In genomic region chr1:97553975-97554374, GRCh38 we compare ENCODE assay signal across 24 cellular contexts.
DNase-seq lines count a peak whose midpoint lies in the region; ATAC-seq and TF ChIP-seq lines count a peak whose summit lies in the region.
"Had no signal": no experiment of that assay in that cellular context is flagged by ENCODE, and none has a peak within 500 bp of the region (broad histone marks: within the 10 kb centered on the region; RNA-seq: fewer than 3 reads in every experiment).

No MANE protein-coding gene starts in this region.

- 79 to 92% methylated on average over 2 of the region's 2 CpGs for WGBS in upper lobe of left lung, 2 donors

- H3K36me3 ChIP-seq in BE2C: peaks cover 3% of the 10 kb centered on the region; the same call in 1 of the 2 replicates
- H3K36me3 ChIP-seq in neural cell (ENCODE audit: insufficient read depth, low read length): no peaks in the 10 kb centered on the region
- peaks cover 0 to 16% (median 2%) of the 10 kb centered on the region in 4 donors for H3K36me3 ChIP-seq in upper lobe of left lung
- H3K36me3 ChIP-seq: BLaER1, SJCRH30 had no signal

- H3K9me2 ChIP-seq in neural cell (ENCODE audit: insufficient read depth, low read length): no peaks in the 10 kb centered on the region

- H3K4me1 ChIP-seq in BE2C (peaks cover 13% of the 10 kb centered on the region), upper lobe of left lung (no peaks in the 10 kb centered on the region)
- H3K4me1 ChIP-seq: BLaER1, SJCRH30 had no signal

- no peaks in the 10 kb centered on the region for H3K79me2 ChIP-seq in neural cell (replicated peaks; ENCODE audit: insufficient read depth, low read length)

- no peak overlapping the region for H2AFZ ChIP-seq in neural cell (ENCODE audit: low read depth, low read length)
- H2AFZ ChIP-seq: PC-9 had no signal

- ATAC-seq in GM18868 (IDR thresholded peaks at IDR 0.05; ENCODE audit: unreplicated experiment): no peak
- ATAC-seq in upper lobe of left lung (ENCODE audit: low FRiP score in 2 of 2): no peak
- ATAC-seq: Right ventricle myocardium inferior had no signal

- no peak for TF ChIP-seq RAD21 in neural cell (conservative IDR thresholded peaks at IDR 0.05)

- TF ChIP-seq EP300 in neural cell (conservative IDR thresholded peaks at IDR 0.05; ENCODE audit: poor library complexity, severe bottlenecking) (peak; percentile 85), upper lobe of left lung (IDR thresholded peaks at IDR 0.05) (no peak)

- H3K27me3 ChIP-seq in BE2C (no peaks in the 10 kb centered on the region), neural cell (ENCODE audit: insufficient read depth, low read depth, low read length) (no peaks in the 10 kb centered on the region), upper lobe of left lung (no peaks in the 10 kb centered on the region)
- H3K27me3 ChIP-seq: BLaER1, SJCRH30 had no signal

- H3K4me3 ChIP-seq in BE2C (ENCODE audit: low read depth, low read length) (no peak overlapping the region), neural cell (ENCODE audit: low read length) (peak overlapping the region; percentile 6), upper lobe of left lung (no peak overlapping the region)
- H3K4me3 ChIP-seq: BLaER1, PC-9, SJCRH30 had no signal

- no peak for TF ChIP-seq POLR2A in upper lobe of left lung (IDR thresholded peaks at IDR 0.05)

- H3K4me2 ChIP-seq in neural cell (ENCODE audit: low read length): peak overlapping the region; percentile 2
- H3K4me2 ChIP-seq: BLaER1, KMS-11, PC-9 had no signal

- no peak for TF ChIP-seq CTCF in BE2C (IDR thresholded peaks at IDR 0.05; ENCODE audit: low read depth, low read length)
- TF ChIP-seq CTCF in neural cell (IDR thresholded peaks at IDR 0.05; ENCODE audit: poor library complexity, severe bottlenecking): no peak
- no peak for TF ChIP-seq CTCF in upper lobe of left lung (IDR thresholded peaks at IDR 0.05)

- H3F3A ChIP-seq in neural cell (ENCODE audit: insufficient read depth, low read length, poor library complexity, severe bottlenecking): no peaks in the 10 kb centered on the region

- H3K9me3 ChIP-seq in BE2C: no peaks in the 10 kb centered on the region
- H3K9me3 ChIP-seq in neural cell (ENCODE audit: low read length): no peaks in the 10 kb centered on the region
- H3K9me3 ChIP-seq in upper lobe of left lung: no peaks in the 10 kb centered on the region
- H3K9me3 ChIP-seq: BLaER1, SJCRH30 had no signal

- DNase-seq in DMS 273 (lab: John Stamatoyannopoulos, UW; ENCODE audit: unreplicated experiment) (peak; percentile 20), DMS 273 treated with DMSO at 0.1 percent for 48 hours (lab: John Stamatoyannopoulos, UW) (no peak), BE2C (peak; percentile 28), NCI-H2171 (lab: John Stamatoyannopoulos, UW) (peak; percentile 18), upper lobe of left lung (no peak)
- DNase-seq: ACHN; CD4-positive, CD25-positive, alpha-beta regulatory T cell; DMS79 treated with DMSO at 0.1 percent for 48 hours; GF-D8; NCI-H1048; NCI-H1417; NCI-H1930; NCI-H2107; NCI-H226; NCI-H510A; PC-9; SJCRH30 had no signal

- H3K27ac ChIP-seq in neural cell (ENCODE audit: low read length): no peak overlapping the region
- H3K27ac ChIP-seq in upper lobe of left lung: no peak overlapping the region
- H3K27ac ChIP-seq: 22Rv1, BLaER1, HL-60, KMS-11, PC-9, SJCRH30 had no signal

- H3K9ac ChIP-seq in neural cell (ENCODE audit: low read length): no peak overlapping the region
- H3K9ac ChIP-seq: BLaER1, KMS-11 had no signal

- no peaks in the 10 kb centered on the region for H4K20me1 ChIP-seq in neural cell (ENCODE audit: insufficient read depth)
- H4K20me1 ChIP-seq: BLaER1 had no signal

TF ChIP-seq in neural cell, 6 proteins besides CTCF, POLR2A, EP300 and RAD21:
- TF ChIP-seq SMC3 (conservative IDR thresholded peaks at IDR 0.05; ENCODE audit: poor library complexity): no peak
- TF ChIP-seq POLR2AphosphoS5 (IDR thresholded peaks at IDR 0.05): peak; percentile 87

Comparison
In these comparisons a context has a peak if more than half of its experiments do, and no peak if none do; other contexts are left out.
1. DNase-seq: peak in DMS 273 (single experiment), BE2C (single experiment) and NCI-H2171 (single experiment); none in DMS 273 treated with DMSO at 0.1 percent for 48 hours (single experiment) and upper lobe of left lung (0 of 2).